ENCODE assay signal across 8 cellular contexts in the genomic region with DNA sequence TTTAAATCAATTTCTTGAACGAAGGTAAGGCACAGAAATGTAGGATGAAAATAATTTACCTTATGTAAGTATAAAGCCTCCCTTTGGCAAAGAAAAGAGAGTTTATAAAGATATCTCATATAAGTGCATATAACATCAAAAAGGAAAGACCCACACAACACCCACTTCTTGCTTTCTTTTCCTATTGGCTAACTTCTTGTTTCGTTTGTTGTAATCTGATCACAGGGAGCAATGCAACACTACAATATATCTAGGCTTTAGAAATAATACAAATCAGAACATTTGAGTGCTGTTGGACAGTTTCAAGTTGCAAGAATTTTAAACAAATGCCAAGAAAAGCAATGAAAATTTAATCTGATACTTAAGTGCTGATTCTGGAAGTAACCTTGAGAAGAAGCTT. TPM values are rescaled to one million over a fixed set of nuclear protein-coding genes. Genes with fewer than 3 reads are reported as not detected.
A peak's percentile ranks its signal among the peaks of the same experiment; 100 is the strongest.
DNase-seq lines count a peak whose midpoint lies in the region; ATAC-seq and TF ChIP-seq lines count a peak whose summit lies in the region.

No MANE protein-coding gene starts in this region.

- DNase-seq in AG08396 (ENCODE audit: low spot score) (peak; percentile 37), H4 (ENCODE audit: low spot score) (peak; percentile 38), SW480 (ENCODE audit: low spot score) (peak; percentile 58), smooth muscle cell (lab: John Stamatoyannopoulos, UW; ENCODE audit: unreplicated experiment) (no peak), Ammon's horn (ENCODE audit: low spot score) (no peak)

- no peak for TF ChIP-seq EP300 in gastroesophageal sphincter (IDR thresholded peaks at IDR 0.05)

- peaks cover 15% of the 10 kb centered on the region for H4K20me1 ChIP-seq in smooth muscle cell (ENCODE audit: low read depth)

- H3K9me3 ChIP-seq in gastroesophageal sphincter = no peaks in the 10 kb centered on the region
- no peaks in the 10 kb centered on the region for H3K9me3 ChIP-seq in smooth muscle cell (replicated peaks; ENCODE audit: low read depth)

- no peaks in the 10 kb centered on the region for H3F3A ChIP-seq in smooth muscle cell (ENCODE audit: low read depth)

- no peaks in the 10 kb centered on the region for H3K27me3 ChIP-seq in gastroesophageal sphincter
- no peaks in the 10 kb centered on the region for H3K27me3 ChIP-seq in smooth muscle cell (ENCODE audit: low read depth)

- peak overlapping the region; percentile 99 for H3K4me2 ChIP-seq in smooth muscle cell

- peak overlapping the region; percentile 97 for H2AFZ ChIP-seq in smooth muscle cell (ENCODE audit: low read depth)

- 20 to 21% methylated on average over 2 of the region's 2 CpGs for WGBS in gastroesophageal sphincter (ENCODE audit: low coverage in 1 of 2), 2 donors
- 4% methylated on average over 2 of the region's 2 CpGs for WGBS in smooth muscle cell (ENCODE audit: low lambda C conversion rate)

- TF ChIP-seq POLR2A in gastroesophageal sphincter (IDR thresholded peaks at IDR 0.05) = no peak

- H3K79me2 ChIP-seq in smooth muscle cell (ENCODE audit: low read depth) = peaks cover 86% of the 10 kb centered on the region

- ATAC-seq in gastroesophageal sphincter (no peak), HG03139 (IDR thresholded peaks at IDR 0.05; ENCODE audit: unreplicated experiment) (no peak), HG02763 (IDR thresholded peaks at IDR 0.05; ENCODE audit: unreplicated experiment) (no peak)

- H3K36me3 ChIP-seq in gastroesophageal sphincter = no peaks in the 10 kb centered on the region
- no peaks in the 10 kb centered on the region for H3K36me3 ChIP-seq in smooth muscle cell (ENCODE audit: low read depth)

- TF ChIP-seq CTCF in gastroesophageal sphincter (IDR thresholded peaks at IDR 0.05) (no peak), smooth muscle cell (IDR thresholded peaks at IDR 0.05; ENCODE audit: borderline replicate concordance, insufficient read depth, poor library complexity, severe bottlenecking) (no peak)

- peaks cover 0 to 52% (median 0%) of the 10 kb centered on the region in 3 donors for H3K4me1 ChIP-seq in gastroesophageal sphincter
- peaks cover 20% of the 10 kb centered on the region for H3K4me1 ChIP-seq in smooth muscle cell (ENCODE audit: low read depth)

- H3K4me3 ChIP-seq in gastroesophageal sphincter = peak overlapping the region; percentile 41 to 78
- H3K4me3 ChIP-seq in smooth muscle cell = peak overlapping the region; percentile 71

- peak overlapping the region in 3 of 4 donors; percentile 44 to 97 (median 96) for H3K27ac ChIP-seq in gastroesophageal sphincter
- H3K27ac ChIP-seq in smooth muscle cell (ENCODE audit: low read depth) = peak overlapping the region; percentile 58

- H3K9ac ChIP-seq in smooth muscle cell (ENCODE audit: low read depth) = peak overlapping the region; percentile 77

RNA-seq across cellular contexts. Expression of gene FGD6, which starts 1.3 kb away (rescaled TPM):
- total RNA-seq in H4 (2014; rRNA removed; shearing (Covaris generic)) = 6.6 and 8.1 TPM in 2 replicates
- total RNA-seq in gastroesophageal sphincter (10 to 100 TPM; 25.8 to 46.5 (median 36.3) TPM), smooth muscle cell (7.7 and 11.0 TPM in 2 replicates)
- 2.5 and 3.5 TPM in 2 replicates for polyA plus RNA-seq in smooth muscle cell

RNA-seq across cellular contexts. Expression of gene VEZT, which starts 1.7 kb away (rescaled TPM):
- 71.2 and 89.0 TPM in 2 replicates for total RNA-seq in H4 (2014; rRNA removed; shearing (Covaris generic))
- 100 to 1,000 TPM in 1 of 4 donors, 10 to 100 TPM in 3; 82.1 to 141 (median 85.4) TPM for total RNA-seq in gastroesophageal sphincter
- total RNA-seq in smooth muscle cell = 65.2 and 71.5 TPM in 2 replicates
- polyA plus RNA-seq in smooth muscle cell = 21.2 and 24.8 TPM in 2 replicates

Comparison
In these comparisons a context has a peak if more than half of its experiments do, and no peak if none do; other contexts are left out.
1. DNase-seq: peak in AG08396 (single experiment), H4 (single experiment) and SW480 (single experiment); none in smooth muscle cell (single experiment) and Ammon's horn (single experiment).